In genomic region chr9:105114956-105115728, GRCh38 we compare ENCODE assay signal across 8 cellular contexts.
DNase-seq lines count a peak whose midpoint lies in the region; ATAC-seq, FAIRE-seq and TF ChIP-seq lines count a peak whose summit lies in the region.

No MANE protein-coding gene starts in this region.

- H3K36me3 ChIP-seq in ascending aorta: no peaks in the 10 kb centered on the region

- H3K27ac ChIP-seq in ascending aorta: no peak overlapping the region

- H3K9me3 ChIP-seq in ascending aorta: no peaks in the 10 kb centered on the region

- H3K36me3 Mint-ChIP-seq in nephron progenitor cell (ENCODE audit: low read depth): no peaks in the 10 kb centered on the region

- FAIRE-seq in GM18507 (lab: Jason Lieb, UNC): peak; percentile 78

- no peak overlapping the region for H3K4me3 ChIP-seq in ascending aorta

- H3K27me3 Mint-ChIP-seq in nephron progenitor cell (ENCODE audit: low read depth, poor library complexity): no peaks in the 10 kb centered on the region

- peak overlapping the region; percentile 98 for H3K27ac Mint-ChIP-seq in nephron progenitor cell

- H3K9me3 Mint-ChIP-seq in nephron progenitor cell: no peaks in the 10 kb centered on the region

- ATAC-seq in GM21825 (IDR thresholded peaks at IDR 0.05; ENCODE audit: unreplicated experiment): peak; percentile 82

- DNase-seq in GM18507 (ENCODE audit: extremely low spot score, insufficient read length, low read depth): no peak
- DNase-seq in NAMALWA (ENCODE audit: low spot score): peak; percentile 21
- DNase-seq in ascending aorta (ENCODE audit: low spot score in 2 of 2): peak; percentile 35 to 74
- no peak for DNase-seq in nephron progenitor cell
- no peak for DNase-seq in GOT3 (lab: John Stamatoyannopoulos, UW)
- no peak for DNase-seq in 8988T
- no peak for DNase-seq in hippocampal formation (lab: John Stamatoyannopoulos, UW)

- H3K4me3 Mint-ChIP-seq in nephron progenitor cell: no peak overlapping the region

- H3K4me1 Mint-ChIP-seq in nephron progenitor cell: peaks cover 63% of the 10 kb centered on the region

- no peaks in the 10 kb centered on the region for H3K27me3 ChIP-seq in ascending aorta

- no peaks in the 10 kb centered on the region for H3K4me1 ChIP-seq in ascending aorta

- TF ChIP-seq CTCF in ascending aorta (IDR thresholded peaks at IDR 0.05) (no peak), nephron progenitor cell (IDR thresholded peaks at IDR 0.05) (no peak)

- intact Hi-C loops in ascending aorta (cut with DNase I): loop anchor here (10.0 kb wide), 1 partner anchor 80 kb away; no protein-coding TSS in a partner anchor

Comparison
In these comparisons a context has a peak if more than half of its experiments do, and no peak if none do; other contexts are left out.
1. DNase-seq: peak in NAMALWA (single experiment) and ascending aorta (2 of 2); none in GM18507 (single experiment), nephron progenitor cell (single experiment), GOT3 (single experiment), 8988T (single experiment) and hippocampal formation (0 of 2).